Comparison of ENCODE assay signal across 8 cellular contexts in genomic region chr7:602341-603141, GRCh38.
DNase-seq lines count a peak whose midpoint lies in the region; ATAC-seq and TF ChIP-seq lines count a peak whose summit lies in the region.

No MANE protein-coding gene starts in this region.

- H3T11ph ChIP-seq in H9 (ENCODE audit: low read length): no peak overlapping the region

- no peak overlapping the region for H2BK5ac ChIP-seq in H9 (ENCODE audit: insufficient read length, low read length)

- WGBS in H9 (ENCODE audit: extremely low coverage, insufficient read length, low lambda C conversion rate): no CpG with 5 or more reads among the region's 38 CpGs
- WGBS in right lobe of liver (ENCODE audit: insufficient coverage, low coverage, low lambda C conversion rate, missing lambda C conversion rate): 73% methylated on average over 4 of the region's 38 CpGs
- 53 to 79% (median 65%) methylated on average over 31 to 38 of the region's 38 CpGs for WGBS in stomach, 5 donors

- H4K20me1 ChIP-seq in H9 (ENCODE audit: control insufficient read depth, insufficient read depth, insufficient read length): peaks cover 9% of the 10 kb centered on the region

- no peak overlapping the region for H3K4me3 Mint-ChIP-seq in H9
- peak overlapping the region; percentile 90 for H3K4me3 Mint-ChIP-seq in activated T-cell treated with anti-CD3 and anti-CD28 coated beads, Interleukin-2, amount 50 U/mL, for 4 hours

- TF ChIP-seq POLR2A in right lobe of liver (IDR thresholded peaks at IDR 0.05) (no peak), stomach (IDR thresholded peaks at IDR 0.05) (no peak)

- no peak overlapping the region for H2BK15ac ChIP-seq in H9 (ENCODE audit: low read depth, low read length)

- no peak overlapping the region for H2AFZ ChIP-seq in H9 (ENCODE audit: low read length)

- no peak overlapping the region for H3K4me2 ChIP-seq in H9 (ENCODE audit: insufficient read depth, insufficient read length, low read length)

- H3K23ac ChIP-seq in H9 (ENCODE audit: insufficient read length, low read depth, low read length): no peak overlapping the region

- no peak overlapping the region for H4K5ac ChIP-seq in H9 (ENCODE audit: insufficient read length, low read depth, low read length)

- H3K18ac ChIP-seq in H9 (ENCODE audit: insufficient read length, low read depth, low read length): no peak overlapping the region

- H3K4ac ChIP-seq in H9 (ENCODE audit: low read depth, low read length): no peak overlapping the region

- peaks cover 13 to 14% of the 10 kb centered on the region in 2 experiments for H3K4me1 Mint-ChIP-seq in H9
- peaks cover 60% of the 10 kb centered on the region for H3K4me1 Mint-ChIP-seq in activated T-cell treated with anti-CD3 and anti-CD28 coated beads, Interleukin-2, amount 50 U/mL, for 4 hours (ENCODE audit: low read depth)

- no peak overlapping the region for H4K8ac ChIP-seq in H9 (replicated peaks; ENCODE audit: insufficient read length, low read depth, low read length)

- no peaks in the 10 kb centered on the region for H3K9me3 Mint-ChIP-seq in H9
- H3K9me3 Mint-ChIP-seq in activated T-cell treated with anti-CD3 and anti-CD28 coated beads, Interleukin-2, amount 50 U/mL, for 4 hours: peaks cover 7% of the 10 kb centered on the region

- intact Hi-C loops in right lobe of liver (cut with DNase I) (no loop called here), stomach (cut with DNase I; ENCODE audit: low total_unique reads) (no loop called here)

- H3K14ac ChIP-seq in H9 (ENCODE audit: insufficient read depth, low read length): no peak overlapping the region

- H2BK12ac ChIP-seq in H9 (ENCODE audit: insufficient read length, low read depth, low read length): no peak overlapping the region

- DNase-seq in H9 (no peak), right lobe of liver (peak in 2 of 3 donors; percentile 52 to 60), stomach (no peak), UCSD-AML1 (lab: John Stamatoyannopoulos, UW; ENCODE audit: unreplicated experiment) (no peak), NCI-H526 treated with DMSO at 0.1 percent for 48 hours (lab: John Stamatoyannopoulos, UW) (no peak), RKO (ENCODE audit: low spot score) (no peak)
- DNase-seq in activated T-cell treated with anti-CD3 and anti-CD28 coated beads, Interleukin-2, amount 50 U/mL, for 4 hours: peak; percentile 46

- peak overlapping the region; percentile 50 to 97 (median 71); a peak in 5 of 7 replicates for H3K27ac Mint-ChIP-seq in H9

- no peak overlapping the region for H3K9ac ChIP-seq in H9 (ENCODE audit: extremely low read depth, insufficient read length, low read length)

- H4K91ac ChIP-seq in H9 (ENCODE audit: insufficient read length, low read depth, low read length): no peak overlapping the region

- H3K36me3 Mint-ChIP-seq in H9 (ENCODE audit: insufficient read depth in 1 of 3, low read depth in 3 of 3): peaks cover 0 to 8% (median 4%) of the 10 kb centered on the region in 3 experiments; a peak in 5 of 7 replicates
- peaks cover 24% of the 10 kb centered on the region for H3K36me3 Mint-ChIP-seq in activated T-cell treated with anti-CD3 and anti-CD28 coated beads, Interleukin-2, amount 50 U/mL, for 4 hours (ENCODE audit: insufficient read depth)

- no peak overlapping the region for H2BK20ac ChIP-seq in H9 (ENCODE audit: low read depth, low read length, poor library complexity, severe bottlenecking)

- H3K27me3 Mint-ChIP-seq in H9 (ENCODE audit: low read depth): no peaks in the 10 kb centered on the region
- H3K27me3 Mint-ChIP-seq in activated T-cell treated with anti-CD3 and anti-CD28 coated beads, Interleukin-2, amount 50 U/mL, for 4 hours (ENCODE audit: low read depth): no peaks in the 10 kb centered on the region

- peaks cover 2% of the 10 kb centered on the region for H3K23me2 ChIP-seq in H9 (ENCODE audit: insufficient read length, low read depth, low read length, poor library complexity, severe bottlenecking)

- H3K36me3 ChIP-seq in right lobe of liver: no peaks in the 10 kb centered on the region
- peaks cover 0 to 21% (median 12%) of the 10 kb centered on the region in 4 donors for H3K36me3 ChIP-seq in stomach

- H3K4me1 ChIP-seq in H9 (ENCODE audit: insufficient read depth, low read length) (no peaks in the 10 kb centered on the region), right lobe of liver (peaks cover 0 to 4% (median 0%) of the 10 kb centered on the region in 4 donors), stomach (peaks cover 3 to 40% (median 19%) of the 10 kb centered on the region in 4 donors)

- H3K27ac ChIP-seq in H9 (ENCODE audit: insufficient read length, low read depth, low read length) (no peak overlapping the region), right lobe of liver (peak overlapping the region; percentile 15 to 87 (median 37)), stomach (peak overlapping the region; percentile 67 to 87 (median 83))

- H3K79me2 ChIP-seq in H9 (ENCODE audit: insufficient read depth, low read length): no peaks in the 10 kb centered on the region

- TF ChIP-seq CTCF in H9 (conservative IDR thresholded peaks at IDR 0.05) (no peak; the same call in 2 of the 3 replicates), right lobe of liver (IDR thresholded peaks at IDR 0.05) (no peak), stomach (IDR thresholded peaks at IDR 0.05) (no peak)

- H3K27me3 ChIP-seq in H9 (ENCODE audit: insufficient read depth, low read length): no peaks in the 10 kb centered on the region
- H3K27me3 ChIP-seq in right lobe of liver: no peaks in the 10 kb centered on the region
- no peaks in the 10 kb centered on the region for H3K27me3 ChIP-seq in stomach

- no peak overlapping the region for H3K56ac ChIP-seq in H9 (ENCODE audit: insufficient read length, low read depth, low read length)

- no peak overlapping the region for H2AK5ac ChIP-seq in H9 (ENCODE audit: insufficient read length, low read length)

- no peak overlapping the region for H2BK120ac ChIP-seq in H9 (ENCODE audit: low read depth, low read length, poor library complexity, severe bottlenecking)

- peak; percentile 1 to 3 for ATAC-seq in activated T-cell treated with anti-CD3 and anti-CD28 coated beads, Interleukin-2, amount 50 U/mL, for 4 hours
- ATAC-seq in right lobe of liver (peak in 2 of 4 donors; percentile 3 to 25), GM18868 (IDR thresholded peaks at IDR 0.05; ENCODE audit: unreplicated experiment) (no peak)

- H3K4me3 ChIP-seq in right lobe of liver (no peak overlapping the region), stomach (peak overlapping the region in 1 of 4 donors; percentile 18)

- H3K79me1 ChIP-seq in H9 (ENCODE audit: insufficient read depth, low read depth, low read length, poor library complexity, severe bottlenecking): no peaks in the 10 kb centered on the region

- TF ChIP-seq EP300 in stomach (IDR thresholded peaks at IDR 0.05): no peak

- H3K9me3 ChIP-seq in H9 (ENCODE audit: control insufficient read depth, low read depth, low read length) (no peaks in the 10 kb centered on the region), right lobe of liver (no peaks in the 10 kb centered on the region), stomach (no peaks in the 10 kb centered on the region)

Comparison
In these comparisons a context has a peak if more than half of its experiments do, and no peak if none do; other contexts are left out.
1. DNase-seq: peak in activated T-cell treated with anti-CD3 and anti-CD28 coated beads, Interleukin-2, amount 50 U/mL, for 4 hours (single experiment) and right lobe of liver (2 of 3); none in H9 (single experiment), stomach (single experiment), UCSD-AML1 (single experiment), NCI-H526 treated with DMSO at 0.1 percent for 48 hours (single experiment) and RKO (single experiment).